13 cellular contexts compared by ENCODE assay signal in genomic region chr2:3533836-3534235, GRCh38.
"Had no signal": no experiment of that assay in that cellular context is flagged by ENCODE, and none has a peak within 500 bp of the region (broad histone marks: within the 10 kb centered on the region; RNA-seq: fewer than 3 reads in every experiment).

No MANE protein-coding gene starts in this region.

- H3K27me3 Mint-ChIP-seq: activated naive CD8-positive, alpha-beta T cell treated with anti-CD3 and anti-CD28 coated beads for 36 hours; naive thymus-derived CD8-positive, alpha-beta T cell had no signal

- H3K27me3 ChIP-seq: breast epithelium, tibial artery had no signal

- H3K27ac Mint-ChIP-seq: activated naive CD8-positive, alpha-beta T cell treated with anti-CD3 and anti-CD28 coated beads for 36 hours; naive thymus-derived CD8-positive, alpha-beta T cell had no signal

- H3K4me3 Mint-ChIP-seq: activated naive CD8-positive, alpha-beta T cell treated with anti-CD3 and anti-CD28 coated beads for 36 hours; naive thymus-derived CD8-positive, alpha-beta T cell had no signal

- H3K4me3 ChIP-seq: breast epithelium, lower lobe of right lung, skin epidermis, tibial artery had no signal

- H3K4me1 ChIP-seq: breast epithelium had no signal

- DNase-seq: activated CD4-positive, alpha-beta T cell treated with anti-CD3 and anti-CD28 coated beads for 1 hour; activated CD4-positive, alpha-beta T cell treated with anti-CD3 and anti-CD28 coated beads, Interleukin-2, amount 50 U/mL, for 48 hours; activated gamma-delta T cell; activated naive CD8-positive, alpha-beta T cell treated with anti-CD3 and anti-CD28 coated beads for 36 hours; activated T-cell treated with anti-CD3 and anti-CD28 coated beads, Interleukin-2, amount 50 U/mL, for 48 hours; foreskin melanocyte; kidney glomerular epithelial cell; lower lobe of right lung; naive thymus-derived CD8-positive, alpha-beta T cell; stimulated activated CD4-positive, alpha-beta T cell treated with anti-CD3 and anti-CD28 coated beads, Interleukin-4, amount 100 ng/mL, for 4 hours; tibial artery had no signal

- H3K9me3 Mint-ChIP-seq: activated naive CD8-positive, alpha-beta T cell treated with anti-CD3 and anti-CD28 coated beads for 36 hours; naive thymus-derived CD8-positive, alpha-beta T cell had no signal

- H3K27ac ChIP-seq: breast epithelium, lower lobe of right lung, tibial artery had no signal

- H3K9me3 ChIP-seq: breast epithelium, lower lobe of right lung, tibial artery had no signal

- ATAC-seq: lower lobe of right lung; naive thymus-derived CD8-positive, alpha-beta T cell had no signal

- H3K36me3 ChIP-seq: breast epithelium had no signal
